In the genomic region with DNA sequence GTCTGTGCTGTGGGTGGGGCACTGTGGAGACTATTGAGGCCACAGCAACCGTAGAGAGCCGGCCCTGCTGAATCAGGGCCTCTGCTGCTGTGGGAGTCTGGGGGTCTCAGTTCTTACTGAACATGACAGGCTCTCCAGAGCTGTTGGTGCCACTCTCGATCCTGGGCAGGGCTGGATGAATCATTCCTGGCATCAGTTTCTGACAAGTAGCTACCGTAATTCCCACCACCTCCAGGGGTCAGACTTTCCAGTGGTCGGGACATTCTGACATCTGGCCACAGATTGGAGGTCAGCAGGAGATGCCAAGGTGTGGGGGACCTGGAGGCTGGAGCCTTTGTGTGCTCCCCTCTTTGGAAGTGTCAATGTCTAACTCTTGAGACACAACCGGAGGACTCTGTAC, we compare ENCODE assay signal across 1 cellular context.
TF ChIP-seq lines count a peak whose summit lies in the region.

No MANE protein-coding gene starts in this region.

TF ChIP-seq in GM23338, 12 proteins besides CTCF, POLR2A, EP300 and RAD21 (continued from another document):
- TF ChIP-seq, protein P1, sequence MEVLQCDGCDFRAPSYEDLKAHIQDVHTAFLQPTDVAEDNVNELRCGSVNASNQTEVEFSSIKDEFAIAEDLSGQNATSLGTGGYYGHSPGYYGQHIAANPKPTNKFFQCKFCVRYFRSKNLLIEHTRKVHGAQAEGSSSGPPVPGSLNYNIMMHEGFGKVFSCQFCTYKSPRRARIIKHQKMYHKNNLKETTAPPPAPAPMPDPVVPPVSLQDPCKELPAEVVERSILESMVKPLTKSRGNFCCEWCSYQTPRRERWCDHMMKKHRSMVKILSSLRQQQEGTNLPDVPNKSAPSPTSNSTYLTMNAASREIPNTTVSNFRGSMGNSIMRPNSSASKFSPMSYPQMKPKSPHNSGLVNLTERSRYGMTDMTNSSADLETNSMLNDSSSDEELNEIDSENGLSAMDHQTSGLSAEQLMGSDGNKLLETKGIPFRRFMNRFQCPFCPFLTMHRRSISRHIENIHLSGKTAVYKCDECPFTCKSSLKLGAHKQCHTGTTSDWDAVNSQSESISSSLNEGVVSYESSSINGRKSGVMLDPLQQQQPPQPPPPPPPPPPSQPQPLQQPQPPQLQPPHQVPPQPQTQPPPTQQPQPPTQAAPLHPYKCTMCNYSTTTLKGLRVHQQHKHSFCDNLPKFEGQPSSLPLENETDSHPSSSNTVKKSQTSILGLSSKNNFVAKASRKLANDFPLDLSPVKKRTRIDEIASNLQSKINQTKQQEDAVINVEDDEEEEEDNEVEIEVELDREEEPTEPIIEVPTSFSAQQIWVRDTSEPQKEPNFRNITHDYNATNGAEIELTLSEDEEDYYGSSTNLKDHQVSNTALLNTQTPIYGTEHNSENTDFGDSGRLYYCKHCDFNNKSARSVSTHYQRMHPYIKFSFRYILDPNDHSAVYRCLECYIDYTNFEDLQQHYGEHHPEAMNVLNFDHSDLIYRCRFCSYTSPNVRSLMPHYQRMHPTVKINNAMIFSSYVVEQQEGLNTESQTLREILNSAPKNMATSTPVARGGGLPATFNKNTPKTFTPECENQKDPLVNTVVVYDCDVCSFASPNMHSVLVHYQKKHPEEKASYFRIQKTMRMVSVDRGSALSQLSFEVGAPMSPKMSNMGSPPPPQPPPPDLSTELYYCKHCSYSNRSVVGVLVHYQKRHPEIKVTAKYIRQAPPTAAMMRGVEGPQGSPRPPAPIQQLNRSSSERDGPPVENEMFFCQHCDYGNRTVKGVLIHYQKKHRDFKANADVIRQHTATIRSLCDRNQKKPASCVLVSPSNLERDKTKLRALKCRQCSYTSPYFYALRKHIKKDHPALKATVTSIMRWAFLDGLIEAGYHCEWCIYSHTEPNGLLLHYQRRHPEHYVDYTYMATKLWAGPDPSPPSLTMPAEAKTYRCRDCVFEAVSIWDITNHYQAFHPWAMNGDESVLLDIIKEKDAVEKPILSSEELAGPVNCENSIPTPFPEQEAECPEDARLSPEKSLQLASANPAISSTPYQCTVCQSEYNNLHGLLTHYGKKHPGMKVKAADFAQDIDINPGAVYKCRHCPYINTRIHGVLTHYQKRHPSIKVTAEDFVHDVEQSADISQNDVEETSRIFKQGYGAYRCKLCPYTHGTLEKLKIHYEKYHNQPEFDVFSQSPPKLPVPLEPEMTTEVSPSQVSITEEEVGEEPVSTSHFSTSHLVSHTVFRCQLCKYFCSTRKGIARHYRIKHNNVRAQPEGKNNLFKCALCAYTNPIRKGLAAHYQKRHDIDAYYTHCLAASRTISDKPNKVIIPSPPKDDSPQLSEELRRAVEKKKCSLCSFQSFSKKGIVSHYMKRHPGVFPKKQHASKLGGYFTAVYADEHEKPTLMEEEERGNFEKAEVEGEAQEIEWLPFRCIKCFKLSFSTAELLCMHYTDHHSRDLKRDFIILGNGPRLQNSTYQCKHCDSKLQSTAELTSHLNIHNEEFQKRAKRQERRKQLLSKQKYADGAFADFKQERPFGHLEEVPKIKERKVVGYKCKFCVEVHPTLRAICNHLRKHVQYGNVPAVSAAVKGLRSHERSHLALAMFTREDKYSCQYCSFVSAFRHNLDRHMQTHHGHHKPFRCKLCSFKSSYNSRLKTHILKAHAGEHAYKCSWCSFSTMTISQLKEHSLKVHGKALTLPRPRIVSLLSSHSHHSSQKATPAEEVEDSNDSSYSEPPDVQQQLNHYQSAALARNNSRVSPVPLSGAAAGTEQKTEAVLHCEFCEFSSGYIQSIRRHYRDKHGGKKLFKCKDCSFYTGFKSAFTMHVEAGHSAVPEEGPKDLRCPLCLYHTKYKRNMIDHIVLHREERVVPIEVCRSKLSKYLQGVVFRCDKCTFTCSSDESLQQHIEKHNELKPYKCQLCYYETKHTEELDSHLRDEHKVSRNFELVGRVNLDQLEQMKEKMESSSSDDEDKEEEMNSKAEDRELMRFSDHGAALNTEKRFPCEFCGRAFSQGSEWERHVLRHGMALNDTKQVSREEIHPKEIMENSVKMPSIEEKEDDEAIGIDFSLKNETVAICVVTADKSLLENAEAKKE (CRISPR knock-in tag; IDR thresholded peaks at IDR 0.05) = no peak
- TF ChIP-seq ZNF331 (CRISPR knock-in tag; IDR thresholded peaks at IDR 0.05; ENCODE audit: low read depth) (no peak), POLR2AphosphoS5 (IDR thresholded peaks at IDR 0.05; ENCODE audit: low read depth) (no peak), ZNF114 (CRISPR knock-in tag; IDR thresholded peaks at IDR 0.05) (no peak), NANOG (IDR thresholded peaks at IDR 0.05; ENCODE audit: borderline replicate concordance) (no peak), EZH2 (IDR thresholded peaks at IDR 0.05; ENCODE audit: low read depth, unreplicated experiment) (no peak), JUNB (IDR thresholded peaks at IDR 0.05; ENCODE audit: unreplicated experiment) (no peak), CREB1 (CRISPR knock-in tag; IDR thresholded peaks at IDR 0.05; ENCODE audit: low read depth) (no peak)
- TF ChIP-seq, protein P2, sequence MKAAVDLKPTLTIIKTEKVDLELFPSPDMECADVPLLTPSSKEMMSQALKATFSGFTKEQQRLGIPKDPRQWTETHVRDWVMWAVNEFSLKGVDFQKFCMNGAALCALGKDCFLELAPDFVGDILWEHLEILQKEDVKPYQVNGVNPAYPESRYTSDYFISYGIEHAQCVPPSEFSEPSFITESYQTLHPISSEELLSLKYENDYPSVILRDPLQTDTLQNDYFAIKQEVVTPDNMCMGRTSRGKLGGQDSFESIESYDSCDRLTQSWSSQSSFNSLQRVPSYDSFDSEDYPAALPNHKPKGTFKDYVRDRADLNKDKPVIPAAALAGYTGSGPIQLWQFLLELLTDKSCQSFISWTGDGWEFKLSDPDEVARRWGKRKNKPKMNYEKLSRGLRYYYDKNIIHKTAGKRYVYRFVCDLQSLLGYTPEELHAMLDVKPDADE (IDR thresholded peaks at IDR 0.05) = no peak
